8 cellular contexts compared by ENCODE assay signal in the genomic region with DNA sequence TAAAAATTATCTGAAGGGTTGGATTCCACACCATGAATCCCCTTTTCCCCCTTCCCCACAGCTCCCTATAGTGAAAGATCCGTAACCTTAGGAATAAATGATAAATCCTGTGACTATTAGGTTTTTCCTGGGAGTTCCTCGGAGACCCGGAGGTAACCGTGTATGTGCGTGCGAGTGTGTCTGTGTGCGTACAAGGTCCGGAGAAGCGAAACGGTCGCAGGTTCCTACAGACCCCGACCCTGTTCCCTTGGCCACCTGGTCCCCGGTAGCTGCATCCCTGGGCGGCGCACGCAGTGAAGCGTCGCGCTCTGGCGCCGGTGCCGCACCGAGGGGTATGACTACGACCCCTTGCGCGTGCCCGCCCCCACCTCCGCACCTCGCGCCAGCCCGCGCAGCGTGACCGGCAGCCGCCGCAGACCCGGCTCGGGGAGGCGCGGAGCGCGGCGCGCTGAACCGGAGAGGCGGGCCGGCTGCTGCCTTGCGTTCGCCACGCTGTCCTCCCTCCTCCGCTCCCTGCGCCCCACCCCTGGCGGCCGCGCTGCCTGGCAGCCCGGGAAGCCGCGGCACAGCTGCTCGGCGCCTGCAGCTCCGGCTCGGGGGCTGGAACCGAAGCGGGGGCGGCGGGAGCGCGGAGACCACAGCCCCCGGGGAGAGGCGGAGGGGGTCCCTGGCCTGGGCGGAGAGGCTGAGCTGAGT. TPM values are rescaled to one million over a fixed set of nuclear protein-coding genes. Genes with fewer than 3 reads are reported as not detected.
DNase-seq lines count a peak whose midpoint lies in the region; ATAC-seq and TF ChIP-seq lines count a peak whose summit lies in the region.

A gene with protein sequence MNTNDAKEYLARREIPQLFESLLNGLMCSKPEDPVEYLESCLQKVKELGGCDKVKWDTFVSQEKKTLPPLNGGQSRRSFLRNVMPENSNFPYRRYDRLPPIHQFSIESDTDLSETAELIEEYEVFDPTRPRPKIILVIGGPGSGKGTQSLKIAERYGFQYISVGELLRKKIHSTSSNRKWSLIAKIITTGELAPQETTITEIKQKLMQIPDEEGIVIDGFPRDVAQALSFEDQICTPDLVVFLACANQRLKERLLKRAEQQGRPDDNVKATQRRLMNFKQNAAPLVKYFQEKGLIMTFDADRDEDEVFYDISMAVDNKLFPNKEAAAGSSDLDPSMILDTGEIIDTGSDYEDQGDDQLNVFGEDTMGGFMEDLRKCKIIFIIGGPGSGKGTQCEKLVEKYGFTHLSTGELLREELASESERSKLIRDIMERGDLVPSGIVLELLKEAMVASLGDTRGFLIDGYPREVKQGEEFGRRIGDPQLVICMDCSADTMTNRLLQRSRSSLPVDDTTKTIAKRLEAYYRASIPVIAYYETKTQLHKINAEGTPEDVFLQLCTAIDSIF (plus strand): TSS at position 529 of the 696 bp plus-strand sequence. CDS start 295 bp downstream, outside the sequence.

- ATAC-seq in HG02938 (IDR thresholded peaks at IDR 0.05; ENCODE audit: unreplicated experiment): peak; percentile 39

- H3K4me3 ChIP-seq in cardiac muscle cell (peak within 1 kb of the TSS; percentile 69), ovary (peak within 1 kb of the TSS; percentile 20)

- H3K27me3 ChIP-seq in cardiac muscle cell (peaks cover 79% of the 10 kb centered on the region), ovary (no peaks in the 10 kb centered on the region)

- no peak for TF ChIP-seq EP300 in ovary (IDR thresholded peaks at IDR 0.05)

- H3K36me3 ChIP-seq in cardiac muscle cell (no peaks in the 10 kb centered on the region), ovary (no peaks in the 10 kb centered on the region)

- H3K36me3 Mint-ChIP-seq in activated naive CD8-positive, alpha-beta T cell treated with anti-CD3 and anti-CD28 coated beads for 36 hours: no peaks in the 10 kb centered on the region
- no peaks in the 10 kb centered on the region for H3K36me3 Mint-ChIP-seq in type B pancreatic cell

- no peaks in the 10 kb centered on the region for H3K27me3 Mint-ChIP-seq in activated naive CD8-positive, alpha-beta T cell treated with anti-CD3 and anti-CD28 coated beads for 36 hours
- peaks cover 70% of the 10 kb centered on the region for H3K27me3 Mint-ChIP-seq in type B pancreatic cell

- no peaks in the 10 kb centered on the region for H3K9me3 Mint-ChIP-seq in activated naive CD8-positive, alpha-beta T cell treated with anti-CD3 and anti-CD28 coated beads for 36 hours
- H3K9me3 Mint-ChIP-seq in type B pancreatic cell: no peaks in the 10 kb centered on the region

- intact Hi-C loops in ovary (cut with DNase I): no loop called here

- TF ChIP-seq CTCF in GM10248 (IDR thresholded peaks at IDR 0.05; ENCODE audit: control extremely low read depth, extremely low read depth, low read depth, missing control alignments) (no peak), cardiac muscle cell (IDR thresholded peaks at IDR 0.05; ENCODE audit: low read depth, low read length) (no peak), ovary (IDR thresholded peaks at IDR 0.05) (no peak), type B pancreatic cell (conservative IDR thresholded peaks at IDR 0.05) (no peak)

- 2 to 6% (median 3%) methylated on average over 27 to 71 of the region's 71 CpGs for WGBS in ovary, 3 donors

- H3K27ac Mint-ChIP-seq in activated naive CD8-positive, alpha-beta T cell treated with anti-CD3 and anti-CD28 coated beads for 36 hours: no peak within 1 kb of the TSS
- H3K27ac Mint-ChIP-seq in type B pancreatic cell: no peak within 1 kb of the TSS

- no peak for TF ChIP-seq POLR2A in ovary (IDR thresholded peaks at IDR 0.05)

- H3K4me1 ChIP-seq in cardiac muscle cell (ENCODE audit: low read depth) (no peaks in the 10 kb centered on the region), ovary (ENCODE audit: insufficient read depth) (peaks cover 3% of the 10 kb centered on the region)

- CTCF ChIA-PET in GM10248 (lab: Yijun Ruan, JAX): no interaction called here

- no peaks in the 10 kb centered on the region for H3K9me3 ChIP-seq in cardiac muscle cell (ENCODE audit: low read depth)
- no peaks in the 10 kb centered on the region for H3K9me3 ChIP-seq in ovary

- peak; percentile 51 for DNase-seq in GM10248 (ENCODE audit: extremely low spot score)
- peak; percentile 55 for DNase-seq in RPMI7951 (ENCODE audit: low read depth)
- DNase-seq in activated naive CD8-positive, alpha-beta T cell treated with anti-CD3 and anti-CD28 coated beads for 36 hours: peak; percentile 71
- DNase-seq in cardiac muscle cell (ENCODE audit: low read depth in 1 of 2, low spot score in 1 of 2): peak; percentile 68 to 70
- DNase-seq in ovary: peak in 2 of 5 donors; percentile 27 to 39
- peak; percentile 74 for DNase-seq in type B pancreatic cell (ENCODE audit: extremely low spot score, unreplicated experiment)
- no peak for DNase-seq in inferior parietal cortex (ENCODE audit: extremely low spot score)

- H3K27ac ChIP-seq in cardiac muscle cell: no peak within 1 kb of the TSS
- H3K27ac ChIP-seq in ovary: no peak within 1 kb of the TSS

- peak within 1 kb of the TSS; percentile 77 for H3K4me3 Mint-ChIP-seq in activated naive CD8-positive, alpha-beta T cell treated with anti-CD3 and anti-CD28 coated beads for 36 hours
- peak within 1 kb of the TSS; percentile 80 for H3K4me3 Mint-ChIP-seq in type B pancreatic cell

- H3K4me1 Mint-ChIP-seq in activated naive CD8-positive, alpha-beta T cell treated with anti-CD3 and anti-CD28 coated beads for 36 hours: peaks cover 37% of the 10 kb centered on the region
- no peaks in the 10 kb centered on the region for H3K4me1 Mint-ChIP-seq in type B pancreatic cell (ENCODE audit: unreplicated experiment)

- POLR2A ChIA-PET in GM10248 (lab: Yijun Ruan, JAX): no interaction called here

RNA-seq across cellular contexts. Expression of the gene that starts here (rescaled TPM):
- total RNA-seq in RPMI7951 (2014; rRNA removed; shearing (Covaris generic)): 6.5 and 8.0 TPM in 2 replicates
- 1 to 10 TPM; 4.3 to 6.6 TPM for total RNA-seq in activated naive CD8-positive, alpha-beta T cell treated with anti-CD3 and anti-CD28 coated beads for 36 hours
- total RNA-seq in cardiac muscle cell (0.18 and 0.69 TPM in 2 replicates), ovary (1 to 10 TPM in 1 of 7 donors, under 1 TPM in 4, not detected in 2; 0.45 to 1.3 (median 0.82) TPM), type B pancreatic cell (ENCODE audit: low replicate concordance) (1.0 and 3.4 TPM in 2 replicates)
- polyA plus RNA-seq in cardiac muscle cell (0.97 and 1.3 TPM in 2 replicates), ovary (1 to 10 TPM in 1 of 2 donors, under 1 TPM in 1; 0.50 to 3.5 TPM)
